Comparison of ENCODE assay signal across 38 cellular contexts in the genomic region with DNA sequence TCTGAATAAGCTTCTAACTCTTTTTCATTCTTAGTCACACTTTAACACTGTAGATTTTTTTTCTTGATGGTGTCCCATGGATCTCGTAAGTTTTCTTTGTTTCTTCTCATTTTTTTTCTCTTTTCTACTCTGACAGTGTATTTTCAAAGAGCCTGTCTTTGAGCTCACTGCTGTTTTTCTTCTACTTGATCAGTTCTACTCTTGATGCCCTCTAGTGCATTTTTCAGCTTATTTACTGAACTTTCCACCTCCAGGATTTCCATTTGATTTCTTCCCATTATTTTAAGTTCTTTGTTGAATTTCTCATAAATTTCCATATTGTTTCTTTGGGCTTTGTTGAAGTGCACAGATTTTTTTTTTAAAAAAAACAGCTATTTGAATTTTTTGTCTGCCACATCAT.
"Had no signal": no experiment of that assay in that cellular context is flagged by ENCODE, and none has a peak within 500 bp of the region (broad histone marks: within the 10 kb centered on the region; RNA-seq: fewer than 3 reads in every experiment).

No MANE protein-coding gene starts in this region.

- FAIRE-seq: astrocyte, bronchial epithelial cell, colon had no signal

- H3K4me1 ChIP-seq: adrenal gland, ascending aorta, body of pancreas, breast epithelium had no signal

- H3K36me3 Mint-ChIP-seq: activated naive CD8-positive, alpha-beta T cell treated with anti-CD3 and anti-CD28 coated beads for 36 hours; activated naive CD8-positive, alpha-beta T cell treated with anti-CD3 and anti-CD28 coated beads, Interleukin-2, amount 10 ng/mL, durations not matched to agents 7 days and 5 days; brain had no signal

- H3K36me3 ChIP-seq: adrenal gland, ascending aorta, brain microvascular endothelial cell, breast epithelium, cardiac muscle cell had no signal

- H3K27me3 ChIP-seq: adrenal gland, ascending aorta, body of pancreas, brain microvascular endothelial cell, breast epithelium, cardiac muscle cell had no signal

- H3K27ac ChIP-seq: adrenal gland, ascending aorta, body of pancreas, brain microvascular endothelial cell, breast epithelium, cardiac muscle cell had no signal

- ATAC-seq: activated naive CD8-positive, alpha-beta T cell treated with anti-CD3 and anti-CD28 coated beads, Interleukin-2, amount 50 U/mL, for 24 hours; activated T-cell treated with anti-CD3 and anti-CD28 coated beads, Interleukin-2, amount 50 U/mL, for 4 hours; activated T-cell treated with anti-CD3 and anti-CD28 coated beads, Interleukin-2, amount 50 U/mL, for 72 hours; activated T-helper 17 cell treated with anti-CD3 and anti-CD28 coated beads, Interleukin-2, amount 50 U/mL, for 72 hours; body of pancreas had no signal

- H3K4me3 ChIP-seq: adrenal gland, ascending aorta, body of pancreas, breast epithelium, cardiac muscle cell had no signal

- H3K27ac Mint-ChIP-seq: activated naive CD4-positive, alpha-beta T cell treated with anti-CD3 and anti-CD28 coated beads for 36 hours; activated naive CD4-positive, alpha-beta T cell treated with anti-CD3 and anti-CD28 coated beads, Interleukin-2, amount 10 ng/mL, durations not matched to agents 7 days and 5 days; activated naive CD4-positive, alpha-beta T cell treated with anti-CD3 and anti-CD28 coated beads, Interleukin-2, amount 50 U/mL, for 24 hours; activated naive CD8-positive, alpha-beta T cell; activated naive CD8-positive, alpha-beta T cell treated with anti-CD3 and anti-CD28 coated beads for 36 hours; activated naive CD8-positive, alpha-beta T cell treated with anti-CD3 and anti-CD28 coated beads, Interleukin-2, amount 10 ng/mL, durations not matched to agents 7 days and 5 days; activated naive CD8-positive, alpha-beta T cell treated with anti-CD3 and anti-CD28 coated beads, Interleukin-2, amount 50 U/mL, for 24 hours; activated T-cell treated with anti-CD3 and anti-CD28 coated beads, Interleukin-2, amount 50 U/mL, for 24 hours; activated T-cell treated with anti-CD3 and anti-CD28 coated beads, Interleukin-2, amount 50 U/mL, for 72 hours; activated T-helper 1 cell treated with anti-CD3 and anti-CD28 coated beads, Interleukin-12 subunit alpha, Interleukin-12 subunit beta, Interleukin-2, Interleukin-4 antibody, amounts not matched to agents 30 ng/mL and 10 ng/mL and 1 ng/mL, durations not matched to agents 14 hours and 24 hours and 36 hours; activated T-helper 17 cell treated with anti-CD3 and anti-CD28 coated beads, Interleukin-2, amount 50 U/mL, for 72 hours; activated T-helper 2 cell treated with anti-CD3 and anti-CD28 coated beads, Interferon-gamma antibody, Interleukin-2, Interleukin-4, amounts not matched to agents 10 μg/mL and 5 μg/mL and 100 μg/mL, durations not matched to agents 14 hours and 24 hours and 36 hours; brain had no signal

- DNase-seq: activated effector memory CD4-positive, alpha-beta T cell treated with anti-CD3 and anti-CD28 coated beads, Interleukin-2, amount 50 U/mL, for 16 hours; activated effector memory CD4-positive, alpha-beta T cell treated with Interleukin-2 at 50 U/mL for 16 hours; activated gamma-delta T cell; activated gamma-delta T cell treated with Interleukin-2 at 50 U/mL for 16 hours; activated naive CD4-positive, alpha-beta T cell; activated naive CD4-positive, alpha-beta T cell treated with anti-CD3 and anti-CD28 coated beads for 36 hours; activated naive CD4-positive, alpha-beta T cell treated with anti-CD3 and anti-CD28 coated beads, Interleukin-2, amount 10 ng/mL, durations not matched to agents 7 days and 5 days; activated naive CD4-positive, alpha-beta T cell treated with anti-CD3 and anti-CD28 coated beads, Interleukin-2, amount 50 U/mL, for 16 hours; activated naive CD4-positive, alpha-beta T cell treated with Interleukin-2 at 50 U/mL for 16 hours; activated naive CD8-positive, alpha-beta T cell treated with anti-CD3 and anti-CD28 coated beads for 36 hours; activated naive CD8-positive, alpha-beta T cell treated with anti-CD3 and anti-CD28 coated beads, Interleukin-2, amount 10 ng/mL, durations not matched to agents 7 days and 5 days; activated naive CD8-positive, alpha-beta T cell treated with anti-CD3 and anti-CD28 coated beads, Interleukin-2, amount 50 U/mL, for 24 hours; activated T-cell treated with anti-CD3 and anti-CD28 coated beads, Interleukin-2, amount 50 U/mL, for 24 hours; activated T-cell treated with anti-CD3 and anti-CD28 coated beads, Interleukin-2, amount 50 U/mL, for 4 hours; activated T-cell treated with anti-CD3 and anti-CD28 coated beads, Interleukin-2, amount 50 U/mL, for 48 hours; activated T-cell treated with anti-CD3 and anti-CD28 coated beads, Interleukin-2, amount 50 U/mL, for 72 hours; adrenal gland; amniotic stem cell; amygdala; anterior cingulate cortex; aorta; body of pancreas; brain microvascular endothelial cell; caudate nucleus; central memory CD4-positive, alpha-beta T cell; cerebellar nuclear complex had no signal
